Comparison of ENCODE assay signal across 1 cellular context in the genomic region with DNA sequence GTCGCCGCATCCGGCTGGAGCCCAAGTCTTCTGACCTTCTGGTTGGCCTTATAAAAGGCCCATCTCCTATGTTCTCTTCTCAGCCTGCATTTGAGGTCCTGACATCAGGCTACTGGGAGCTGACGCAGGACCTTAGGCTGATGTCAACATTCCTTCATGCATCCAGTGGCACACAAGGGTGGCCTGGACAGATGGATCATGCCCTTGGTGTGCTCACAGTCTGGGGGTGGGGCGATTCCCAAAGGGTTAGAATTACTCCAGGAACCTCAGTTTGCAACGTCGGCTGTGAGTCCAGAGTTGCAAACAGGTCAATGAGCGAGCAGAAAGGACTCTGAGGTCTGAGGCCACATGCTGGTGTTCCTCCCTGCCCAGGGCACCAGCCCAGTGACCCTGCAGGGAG.
TF ChIP-seq lines count a peak whose summit lies in the region.

No MANE protein-coding gene starts in this region.

TF ChIP-seq in endothelial cell of umbilical vein, 7 proteins besides CTCF, POLR2A, EP300 and RAD21:
- TF ChIP-seq EZH2 (IDR thresholded peaks at IDR 0.05; ENCODE audit: borderline replicate concordance, low read depth, low read length, severe bottlenecking): no peak
- TF ChIP-seq, protein P1, sequence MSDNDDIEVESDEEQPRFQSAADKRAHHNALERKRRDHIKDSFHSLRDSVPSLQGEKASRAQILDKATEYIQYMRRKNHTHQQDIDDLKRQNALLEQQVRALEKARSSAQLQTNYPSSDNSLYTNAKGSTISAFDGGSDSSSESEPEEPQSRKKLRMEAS (IDR thresholded peaks at IDR 0.05; ENCODE audit: insufficient read depth, insufficient read length): no peak
